In genomic region chr2:162343824-162344616, GRCh38 we compare ENCODE assay signal across 1 cellular context.
TF ChIP-seq lines count a peak whose summit lies in the region.

A gene with protein sequence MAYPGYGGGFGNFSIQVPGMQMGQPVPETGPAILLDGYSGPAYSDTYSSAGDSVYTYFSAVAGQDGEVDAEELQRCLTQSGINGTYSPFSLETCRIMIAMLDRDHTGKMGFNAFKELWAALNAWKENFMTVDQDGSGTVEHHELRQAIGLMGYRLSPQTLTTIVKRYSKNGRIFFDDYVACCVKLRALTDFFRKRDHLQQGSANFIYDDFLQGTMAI (plus strand): TSS chr2:162344132. CDS start chr2:162344249, 117 bp downstream.

TF ChIP-seq in HepG2, 621 proteins besides CTCF, POLR2A, EP300 and RAD21 (continued from another document and continues in another):
- TF ChIP-seq ZNF225 (CRISPR knock-in tag; IDR thresholded peaks at IDR 0.05): peak; percentile 93; the same call in 1 of the 2 replicates
- TF ChIP-seq, protein P1, sequence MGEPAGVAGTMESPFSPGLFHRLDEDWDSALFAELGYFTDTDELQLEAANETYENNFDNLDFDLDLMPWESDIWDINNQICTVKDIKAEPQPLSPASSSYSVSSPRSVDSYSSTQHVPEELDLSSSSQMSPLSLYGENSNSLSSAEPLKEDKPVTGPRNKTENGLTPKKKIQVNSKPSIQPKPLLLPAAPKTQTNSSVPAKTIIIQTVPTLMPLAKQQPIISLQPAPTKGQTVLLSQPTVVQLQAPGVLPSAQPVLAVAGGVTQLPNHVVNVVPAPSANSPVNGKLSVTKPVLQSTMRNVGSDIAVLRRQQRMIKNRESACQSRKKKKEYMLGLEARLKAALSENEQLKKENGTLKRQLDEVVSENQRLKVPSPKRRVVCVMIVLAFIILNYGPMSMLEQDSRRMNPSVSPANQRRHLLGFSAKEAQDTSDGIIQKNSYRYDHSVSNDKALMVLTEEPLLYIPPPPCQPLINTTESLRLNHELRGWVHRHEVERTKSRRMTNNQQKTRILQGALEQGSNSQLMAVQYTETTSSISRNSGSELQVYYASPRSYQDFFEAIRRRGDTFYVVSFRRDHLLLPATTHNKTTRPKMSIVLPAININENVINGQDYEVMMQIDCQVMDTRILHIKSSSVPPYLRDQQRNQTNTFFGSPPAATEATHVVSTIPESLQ (CRISPR knock-in tag; conservative IDR thresholded peaks at IDR 0.05): 0 out of 2 replicates have a peak, but pooled peaks have one; percentile 44
- no peak for TF ChIP-seq ZNF781 (CRISPR knock-in tag; IDR thresholded peaks at IDR 0.05; ENCODE audit: borderline replicate concordance, not compliant biosample characterization)
- TF ChIP-seq DR1 (CRISPR knock-in tag; IDR thresholded peaks at IDR 0.05): peak; percentile 77
- TF ChIP-seq EHMT2 (IDR thresholded peaks at IDR 0.05; ENCODE audit: borderline replicate concordance, low read depth, low read length): peak; percentile 49; the same call in 1 of the 2 replicates
- TF ChIP-seq RNF2 (conservative IDR thresholded peaks at IDR 0.05; ENCODE audit: low read depth): peak; percentile 90; the same call in 1 of the 2 replicates
- 0 out of 2 replicates have a peak, but pooled peaks have one; percentile 63 for TF ChIP-seq NFAT5 (CRISPR knock-in tag; IDR thresholded peaks at IDR 0.05)
- TF ChIP-seq FOXA3 (CRISPR knock-in tag; IDR thresholded peaks at IDR 0.05): peak; percentile 6; the same call in 1 of the 2 replicates
- peak; percentile 72; the same call in 1 of the 2 replicates for TF ChIP-seq ZNF547 (CRISPR knock-in tag; IDR thresholded peaks at IDR 0.05)
- peak; percentile 90 for TF ChIP-seq MXD1 (CRISPR knock-in tag; IDR thresholded peaks at IDR 0.05)
- TF ChIP-seq, protein P2, sequence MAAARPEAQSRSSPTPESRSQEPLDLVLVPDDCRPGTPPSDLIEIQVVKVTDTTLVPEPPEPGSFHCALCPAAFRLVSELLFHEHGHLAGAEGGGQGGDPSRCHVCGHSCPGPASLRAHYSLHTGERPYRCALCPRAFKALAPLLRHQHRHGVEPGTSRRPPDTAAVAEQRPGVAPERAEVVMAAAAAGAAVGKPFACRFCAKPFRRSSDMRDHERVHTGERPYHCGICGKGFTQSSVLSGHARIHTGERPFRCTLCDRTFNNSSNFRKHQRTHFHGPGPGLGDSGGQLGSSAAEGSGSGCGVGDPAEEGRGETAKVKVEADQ (CRISPR knock-in tag; IDR thresholded peaks at IDR 0.05; ENCODE audit: borderline replicate concordance): peak; percentile 69
- TF ChIP-seq E2F5 (CRISPR knock-in tag; conservative IDR thresholded peaks at IDR 0.05): no peak; the same call in 1 of the 2 replicates
- TF ChIP-seq ZNF333 (CRISPR knock-in tag; IDR thresholded peaks at IDR 0.05; ENCODE audit: borderline replicate concordance): peak; percentile 93; the same call in 1 of the 2 replicates
- TF ChIP-seq MEIS1 (CRISPR knock-in tag; IDR thresholded peaks at IDR 0.05; ENCODE audit: borderline replicate concordance): peak; percentile 51; the same call in 1 of the 2 replicates
- no peak for TF ChIP-seq ZFP82 (CRISPR knock-in tag; IDR thresholded peaks at IDR 0.05; ENCODE audit: borderline replicate concordance)
- TF ChIP-seq YEATS4 (CRISPR knock-in tag; IDR thresholded peaks at IDR 0.05; ENCODE audit: borderline replicate concordance): peak; percentile 89
- TF ChIP-seq STAT5B (CRISPR knock-in tag; IDR thresholded peaks at IDR 0.05): no peak
- TF ChIP-seq KLF13 (CRISPR knock-in tag; IDR thresholded peaks at IDR 0.05): peak; percentile 90; the same call in 1 of the 2 replicates
- TF ChIP-seq, protein P3, sequence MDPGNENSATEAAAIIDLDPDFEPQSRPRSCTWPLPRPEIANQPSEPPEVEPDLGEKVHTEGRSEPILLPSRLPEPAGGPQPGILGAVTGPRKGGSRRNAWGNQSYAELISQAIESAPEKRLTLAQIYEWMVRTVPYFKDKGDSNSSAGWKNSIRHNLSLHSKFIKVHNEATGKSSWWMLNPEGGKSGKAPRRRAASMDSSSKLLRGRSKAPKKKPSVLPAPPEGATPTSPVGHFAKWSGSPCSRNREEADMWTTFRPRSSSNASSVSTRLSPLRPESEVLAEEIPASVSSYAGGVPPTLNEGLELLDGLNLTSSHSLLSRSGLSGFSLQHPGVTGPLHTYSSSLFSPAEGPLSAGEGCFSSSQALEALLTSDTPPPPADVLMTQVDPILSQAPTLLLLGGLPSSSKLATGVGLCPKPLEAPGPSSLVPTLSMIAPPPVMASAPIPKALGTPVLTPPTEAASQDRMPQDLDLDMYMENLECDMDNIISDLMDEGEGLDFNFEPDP (CRISPR knock-in tag; conservative IDR thresholded peaks at IDR 0.05): 0 out of 2 replicates have a peak, but pooled peaks have one; percentile 88
- TF ChIP-seq IRF9 (CRISPR knock-in tag; IDR thresholded peaks at IDR 0.05; ENCODE audit: borderline replicate concordance): peak; percentile 76; the same call in 1 of the 2 replicates
- TF ChIP-seq TBX2 (CRISPR knock-in tag; IDR thresholded peaks at IDR 0.05; ENCODE audit: borderline replicate concordance): peak; percentile 83; the same call in 1 of the 2 replicates
- TF ChIP-seq, protein P4, sequence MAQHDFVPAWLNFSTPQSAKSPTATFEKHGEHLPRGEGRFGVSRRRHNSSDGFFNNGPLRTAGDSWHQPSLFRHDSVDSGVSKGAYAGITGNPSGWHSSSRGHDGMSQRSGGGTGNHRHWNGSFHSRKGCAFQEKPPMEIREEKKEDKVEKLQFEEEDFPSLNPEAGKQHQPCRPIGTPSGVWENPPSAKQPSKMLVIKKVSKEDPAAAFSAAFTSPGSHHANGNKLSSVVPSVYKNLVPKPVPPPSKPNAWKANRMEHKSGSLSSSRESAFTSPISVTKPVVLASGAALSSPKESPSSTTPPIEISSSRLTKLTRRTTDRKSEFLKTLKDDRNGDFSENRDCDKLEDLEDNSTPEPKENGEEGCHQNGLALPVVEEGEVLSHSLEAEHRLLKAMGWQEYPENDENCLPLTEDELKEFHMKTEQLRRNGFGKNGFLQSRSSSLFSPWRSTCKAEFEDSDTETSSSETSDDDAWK (CRISPR knock-in tag; IDR thresholded peaks at IDR 0.05): no peak
- TF ChIP-seq, protein P5, sequence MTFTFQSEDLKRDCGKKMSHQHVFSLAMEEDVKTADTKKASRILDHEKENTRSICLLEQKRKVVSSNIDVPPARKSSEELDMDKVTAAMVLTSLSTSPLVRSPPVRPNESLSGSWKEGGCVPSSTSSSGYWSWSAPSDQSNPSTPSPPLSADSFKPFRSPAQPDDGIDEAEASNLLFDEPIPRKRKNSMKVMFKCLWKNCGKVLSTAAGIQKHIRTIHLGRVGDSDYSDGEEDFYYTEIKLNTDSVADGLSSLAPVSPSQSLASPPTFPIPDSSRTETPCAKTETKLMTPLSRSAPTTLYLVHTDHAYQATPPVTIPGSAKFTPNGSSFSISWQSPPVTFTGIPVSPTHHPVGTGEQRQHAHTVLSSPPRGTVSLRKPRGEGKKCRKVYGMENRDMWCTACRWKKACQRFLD (CRISPR knock-in tag; IDR thresholded peaks at IDR 0.05; ENCODE audit: borderline replicate concordance): 0 out of 2 replicates have a peak, but pooled peaks have one; percentile 59
- peak; percentile 54; the same call in 1 of the 2 replicates for TF ChIP-seq CENPT (CRISPR knock-in tag; IDR thresholded peaks at IDR 0.05; ENCODE audit: low read depth)
- TF ChIP-seq ZNF883 (CRISPR knock-in tag; IDR thresholded peaks at IDR 0.05; ENCODE audit: not compliant biosample characterization): peak; percentile 86
- peak; percentile 80; the same call in 1 of the 2 replicates for TF ChIP-seq RFXAP (CRISPR knock-in tag; IDR thresholded peaks at IDR 0.05; ENCODE audit: borderline replicate concordance)
- TF ChIP-seq YEATS2 (CRISPR knock-in tag; IDR thresholded peaks at IDR 0.05; ENCODE audit: borderline replicate concordance): peak; percentile 72; the same call in 1 of the 2 replicates
- TF ChIP-seq ZFYVE20 (CRISPR knock-in tag; IDR thresholded peaks at IDR 0.05; ENCODE audit: borderline replicate concordance, low read depth): peak; percentile 94; the same call in 1 of the 2 replicates
- peak; percentile 82; the same call in 1 of the 2 replicates for TF ChIP-seq ZNF670 (CRISPR knock-in tag; IDR thresholded peaks at IDR 0.05; ENCODE audit: borderline replicate concordance)
- TF ChIP-seq, protein P6, sequence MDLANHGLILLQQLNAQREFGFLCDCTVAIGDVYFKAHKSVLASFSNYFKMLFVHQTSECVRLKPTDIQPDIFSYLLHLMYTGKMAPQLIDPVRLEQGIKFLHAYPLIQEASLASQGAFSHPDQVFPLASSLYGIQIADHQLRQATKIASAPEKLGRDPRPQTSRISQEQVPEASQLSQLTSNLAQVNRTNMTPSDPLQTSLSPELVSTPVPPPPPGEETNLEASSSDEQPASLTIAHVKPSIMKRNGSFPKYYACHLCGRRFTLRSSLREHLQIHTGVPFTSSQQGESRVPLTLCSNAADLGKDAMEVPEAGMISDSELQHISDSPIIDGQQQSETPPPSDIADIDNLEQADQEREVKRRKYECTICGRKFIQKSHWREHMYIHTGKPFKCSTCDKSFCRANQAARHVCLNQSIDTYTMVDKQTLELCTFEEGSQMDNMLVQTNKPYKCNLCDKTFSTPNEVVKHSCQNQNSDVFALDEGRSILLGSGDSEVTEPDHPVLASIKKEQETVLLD (CRISPR knock-in tag; IDR thresholded peaks at IDR 0.05; ENCODE audit: low read depth): peak; percentile 54; the same call in 1 of the 2 replicates
- TF ChIP-seq SIN3A (IDR thresholded peaks at IDR 0.05; ENCODE audit: borderline replicate concordance, low read depth, low read length): peak; percentile 69; the same call in 1 of the 2 replicates
- TF ChIP-seq TMF1 (CRISPR knock-in tag; IDR thresholded peaks at IDR 0.05; ENCODE audit: low read depth): no peak; the same call in 1 of the 2 replicates
- TF ChIP-seq ZNF329 (CRISPR knock-in tag; IDR thresholded peaks at IDR 0.05; ENCODE audit: low read depth): 0 out of 2 replicates have a peak, but pooled peaks have one; percentile 31
- TF ChIP-seq PCBP1 (IDR thresholded peaks at IDR 0.05; ENCODE audit: borderline replicate concordance, low read depth, low read length): no peak
- TF ChIP-seq, protein P7, sequence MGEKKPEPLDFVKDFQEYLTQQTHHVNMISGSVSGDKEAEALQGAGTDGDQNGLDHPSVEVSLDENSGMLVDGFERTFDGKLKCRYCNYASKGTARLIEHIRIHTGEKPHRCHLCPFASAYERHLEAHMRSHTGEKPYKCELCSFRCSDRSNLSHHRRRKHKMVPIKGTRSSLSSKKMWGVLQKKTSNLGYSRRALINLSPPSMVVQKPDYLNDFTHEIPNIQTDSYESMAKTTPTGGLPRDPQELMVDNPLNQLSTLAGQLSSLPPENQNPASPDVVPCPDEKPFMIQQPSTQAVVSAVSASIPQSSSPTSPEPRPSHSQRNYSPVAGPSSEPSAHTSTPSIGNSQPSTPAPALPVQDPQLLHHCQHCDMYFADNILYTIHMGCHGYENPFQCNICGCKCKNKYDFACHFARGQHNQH (CRISPR knock-in tag; IDR thresholded peaks at IDR 0.05): peak; percentile 79
- TF ChIP-seq GPN1 (CRISPR knock-in tag; IDR thresholded peaks at IDR 0.05; ENCODE audit: borderline replicate concordance): no peak
